12 cellular contexts compared by ENCODE assay signal in the genomic region with DNA sequence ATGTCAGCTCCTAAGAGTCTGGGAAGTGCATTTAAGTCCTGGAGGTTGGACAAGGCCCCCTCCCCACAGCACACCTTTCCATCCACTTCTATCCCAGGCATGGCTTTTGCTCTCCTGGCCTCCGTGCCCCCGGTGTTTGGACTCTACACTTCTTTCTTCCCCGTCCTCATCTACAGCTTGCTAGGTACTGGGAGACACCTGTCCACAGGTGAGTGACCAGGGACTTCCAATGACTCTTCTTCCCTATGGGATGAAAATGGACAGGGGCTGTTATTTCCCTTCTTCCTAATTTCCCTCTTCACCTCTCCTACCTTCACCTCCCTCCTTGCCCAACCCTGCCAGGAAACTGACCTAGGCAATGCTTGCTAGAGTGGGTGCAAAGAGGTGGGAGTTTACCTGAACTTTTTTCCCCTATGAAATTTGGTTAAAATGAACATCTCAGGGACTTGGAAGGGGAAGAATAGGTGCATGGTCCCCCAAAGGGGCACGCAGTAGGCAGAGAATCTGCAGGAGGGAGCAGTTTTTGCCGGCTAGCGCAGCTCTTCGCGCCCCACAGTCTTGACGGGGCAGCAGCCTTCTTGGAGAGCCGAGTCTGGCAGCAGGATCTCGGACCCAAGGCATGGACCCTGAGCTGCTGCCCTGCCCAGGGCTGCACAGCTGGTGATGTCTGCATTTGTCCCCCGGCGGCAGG. TPM values are rescaled to one million over a fixed set of nuclear protein-coding genes. Genes with fewer than 3 reads are reported as not detected.
DNase-seq lines count a peak whose midpoint lies in the region; ATAC-seq, FAIRE-seq and TF ChIP-seq lines count a peak whose summit lies in the region.
"Had no signal": no experiment of that assay in that cellular context is flagged by ENCODE, and none has a peak within 500 bp of the region (broad histone marks: within the 10 kb centered on the region; RNA-seq: fewer than 3 reads in every experiment).

No MANE protein-coding gene starts in this region.

- ATAC-seq in stimulated activated naive CD8-positive, alpha-beta T cell treated with anti-CD3 and anti-CD28 coated beads, Interleukin-15, Interleukin-2, amounts not matched to agents 100 U/mL and 50 U/mL, for 24 hours: no peak
- ATAC-seq: Panc1 had no signal

- no peak for DNase-seq in stimulated activated naive CD8-positive, alpha-beta T cell treated with anti-CD3 and anti-CD28 coated beads, Interleukin-15, Interleukin-2, amounts not matched to agents 100 U/mL and 50 U/mL, for 24 hours
- DNase-seq in activated CD4-positive, alpha-beta memory T cell treated with anti-CD3 and anti-CD28 coated beads, Interleukin-2, amount 10 ng/mL, durations not matched to agents 7 days and 5 days: no peak
- DNase-seq in type B pancreatic cell (ENCODE audit: extremely low spot score, unreplicated experiment): no peak
- DNase-seq in putamen (ENCODE audit: low spot score): no peak
- no peak for DNase-seq in kidney glomerular epithelial cell (lab: John Stamatoyannopoulos, UW)
- no peak for DNase-seq in H54 (ENCODE audit: insufficient read length, low spot score)
- DNase-seq: hypothalamus, NCI-H1048 had no signal

- no peaks in the 10 kb centered on the region for H3K9me3 Mint-ChIP-seq in stimulated activated naive CD8-positive, alpha-beta T cell treated with anti-CD3 and anti-CD28 coated beads, Interleukin-15, Interleukin-2, amounts not matched to agents 100 ng/mL and 50 ng/mL, for 24 hours
- no peaks in the 10 kb centered on the region for H3K9me3 Mint-ChIP-seq in activated CD4-positive, alpha-beta memory T cell treated with anti-CD3 and anti-CD28 coated beads, Interleukin-2, amount 10 ng/mL, durations not matched to agents 7 days and 5 days
- H3K9me3 Mint-ChIP-seq in type B pancreatic cell: no peaks in the 10 kb centered on the region

- no peaks in the 10 kb centered on the region for H3K4me1 ChIP-seq in iPS-20b (ENCODE audit: insufficient read depth, low read length)

- no peak for TF ChIP-seq POLR2A in H54 (IDR thresholded peaks at IDR 0.05; ENCODE audit: low read depth, low read length)

- peak overlapping the region; percentile 58; the same call in 1 of the 2 replicates for H3K4me3 ChIP-seq in iPS-20b (ENCODE audit: low read length)

- peaks cover 76% of the 10 kb centered on the region for H3K27me3 Mint-ChIP-seq in stimulated activated naive CD8-positive, alpha-beta T cell treated with anti-CD3 and anti-CD28 coated beads, Interleukin-15, Interleukin-2, amounts not matched to agents 100 ng/mL and 50 ng/mL, for 24 hours
- H3K27me3 Mint-ChIP-seq in activated CD4-positive, alpha-beta memory T cell treated with anti-CD3 and anti-CD28 coated beads, Interleukin-2, amount 10 ng/mL, durations not matched to agents 7 days and 5 days: peaks cover 96% of the 10 kb centered on the region
- peaks cover 96% of the 10 kb centered on the region for H3K27me3 Mint-ChIP-seq in type B pancreatic cell

- POLR2A ChIA-PET in activated CD4-positive, alpha-beta memory T cell treated with anti-CD3 and anti-CD28 coated beads, Interleukin-2, amount 10 ng/mL, durations not matched to agents 7 days and 5 days (lab: Charles Lee): interaction anchor here (0.7 to 1.3 kb wide), 2 partner anchors 15 to 37 kb away, joined by 3 read pairs; no protein-coding TSS in a partner anchor

- H3K4me1 Mint-ChIP-seq in stimulated activated naive CD8-positive, alpha-beta T cell treated with anti-CD3 and anti-CD28 coated beads, Interleukin-15, Interleukin-2, amounts not matched to agents 100 ng/mL and 50 ng/mL, for 24 hours (ENCODE audit: low read depth): peaks cover 23% of the 10 kb centered on the region
- peaks cover 24% of the 10 kb centered on the region for H3K4me1 Mint-ChIP-seq in activated CD4-positive, alpha-beta memory T cell treated with anti-CD3 and anti-CD28 coated beads, Interleukin-2, amount 10 ng/mL, durations not matched to agents 7 days and 5 days
- H3K4me1 Mint-ChIP-seq in type B pancreatic cell (ENCODE audit: unreplicated experiment): peaks cover 15% of the 10 kb centered on the region

- peaks cover 7% of the 10 kb centered on the region; the same call in 1 of the 2 replicates for H3K9me3 ChIP-seq in iPS-20b (ENCODE audit: insufficient read depth, low read depth, low read length)
- H3K9me3 ChIP-seq: testis had no signal

- H3K27ac Mint-ChIP-seq in stimulated activated naive CD8-positive, alpha-beta T cell treated with anti-CD3 and anti-CD28 coated beads, Interleukin-15, Interleukin-2, amounts not matched to agents 100 ng/mL and 50 ng/mL, for 24 hours: peak overlapping the region; percentile 75
- H3K27ac Mint-ChIP-seq in activated CD4-positive, alpha-beta memory T cell treated with anti-CD3 and anti-CD28 coated beads, Interleukin-2, amount 10 ng/mL, durations not matched to agents 7 days and 5 days: no peak overlapping the region
- no peak overlapping the region for H3K27ac Mint-ChIP-seq in type B pancreatic cell

- TF ChIP-seq CTCF in type B pancreatic cell (conservative IDR thresholded peaks at IDR 0.05): no peak

- no peak overlapping the region for H3K27ac ChIP-seq in iPS-20b (ENCODE audit: low read length)
- H3K27ac ChIP-seq: testis had no signal

- CTCF ChIA-PET in activated CD4-positive, alpha-beta memory T cell treated with anti-CD3 and anti-CD28 coated beads, Interleukin-2, amount 10 ng/mL, durations not matched to agents 7 days and 5 days (lab: Charles Lee): interaction anchor here (0.6 to 5.8 kb wide), 13 partner anchors 8 to 161 kb away, joined by 3 to 77 read pairs (median 4); a partner anchor contains a TSS

- no peak overlapping the region for H3K9ac ChIP-seq in iPS-20b (ENCODE audit: low read depth, low read length)

- H3K36me3 Mint-ChIP-seq in stimulated activated naive CD8-positive, alpha-beta T cell treated with anti-CD3 and anti-CD28 coated beads, Interleukin-15, Interleukin-2, amounts not matched to agents 100 ng/mL and 50 ng/mL, for 24 hours (ENCODE audit: low read depth): no peaks in the 10 kb centered on the region
- H3K36me3 Mint-ChIP-seq in activated CD4-positive, alpha-beta memory T cell treated with anti-CD3 and anti-CD28 coated beads, Interleukin-2, amount 10 ng/mL, durations not matched to agents 7 days and 5 days (ENCODE audit: low read depth): no peaks in the 10 kb centered on the region
- peaks cover 16% of the 10 kb centered on the region for H3K36me3 Mint-ChIP-seq in type B pancreatic cell

- peak overlapping the region; percentile 77 for H3K4me3 Mint-ChIP-seq in stimulated activated naive CD8-positive, alpha-beta T cell treated with anti-CD3 and anti-CD28 coated beads, Interleukin-15, Interleukin-2, amounts not matched to agents 100 ng/mL and 50 ng/mL, for 24 hours
- H3K4me3 Mint-ChIP-seq in activated CD4-positive, alpha-beta memory T cell treated with anti-CD3 and anti-CD28 coated beads, Interleukin-2, amount 10 ng/mL, durations not matched to agents 7 days and 5 days: peak overlapping the region; percentile 50
- H3K4me3 Mint-ChIP-seq in type B pancreatic cell: peak overlapping the region; percentile 77

- peaks cover 100% of the 10 kb centered on the region for H3K27me3 ChIP-seq in iPS-20b (ENCODE audit: insufficient read depth, low read length)
- H3K27me3 ChIP-seq: testis had no signal

- FAIRE-seq in H54 (lab: Jason Lieb, UNC): no peak

- H3K36me3 ChIP-seq in iPS-20b (ENCODE audit: insufficient read depth, low read depth, low read length): no peaks in the 10 kb centered on the region

RNA-seq across cellular contexts. Expression of a gene that starts 9.2 kb away (rescaled TPM):
- total RNA-seq in activated CD4-positive, alpha-beta memory T cell treated with anti-CD3 and anti-CD28 coated beads, Interleukin-2, amount 10 ng/mL, durations not matched to agents 7 days and 5 days: under 1 TPM; 0.55 to 0.93 TPM
- 4.7 and 34.6 TPM in 2 replicates for total RNA-seq in type B pancreatic cell (ENCODE audit: low replicate concordance)

RNA-seq across cellular contexts. Expression of a gene that starts 12.6 kb away (rescaled TPM):
- total RNA-seq in activated CD4-positive, alpha-beta memory T cell treated with anti-CD3 and anti-CD28 coated beads, Interleukin-2, amount 10 ng/mL, durations not matched to agents 7 days and 5 days: 1 to 10 TPM; 1.4 to 1.8 TPM
- 0.64 and 5.9 TPM in 2 replicates for total RNA-seq in type B pancreatic cell (ENCODE audit: low replicate concordance)

RNA-seq across cellular contexts. Expression of a gene that starts 15.8 kb away (rescaled TPM):
- 10 to 100 TPM; 19.3 to 21.8 TPM for total RNA-seq in activated CD4-positive, alpha-beta memory T cell treated with anti-CD3 and anti-CD28 coated beads, Interleukin-2, amount 10 ng/mL, durations not matched to agents 7 days and 5 days
- 21.5 and 65.5 TPM in 2 replicates for total RNA-seq in type B pancreatic cell (ENCODE audit: low replicate concordance)

RNA-seq across cellular contexts. Expression of a gene that starts 29.4 kb away (rescaled TPM):
- 10 to 100 TPM; 21.6 to 21.9 TPM for total RNA-seq in activated CD4-positive, alpha-beta memory T cell treated with anti-CD3 and anti-CD28 coated beads, Interleukin-2, amount 10 ng/mL, durations not matched to agents 7 days and 5 days
- 27.6 and 35.6 TPM in 2 replicates for total RNA-seq in type B pancreatic cell (ENCODE audit: low replicate concordance)
